Comparison of ENCODE assay signal across 9 cellular contexts in the genomic region with DNA sequence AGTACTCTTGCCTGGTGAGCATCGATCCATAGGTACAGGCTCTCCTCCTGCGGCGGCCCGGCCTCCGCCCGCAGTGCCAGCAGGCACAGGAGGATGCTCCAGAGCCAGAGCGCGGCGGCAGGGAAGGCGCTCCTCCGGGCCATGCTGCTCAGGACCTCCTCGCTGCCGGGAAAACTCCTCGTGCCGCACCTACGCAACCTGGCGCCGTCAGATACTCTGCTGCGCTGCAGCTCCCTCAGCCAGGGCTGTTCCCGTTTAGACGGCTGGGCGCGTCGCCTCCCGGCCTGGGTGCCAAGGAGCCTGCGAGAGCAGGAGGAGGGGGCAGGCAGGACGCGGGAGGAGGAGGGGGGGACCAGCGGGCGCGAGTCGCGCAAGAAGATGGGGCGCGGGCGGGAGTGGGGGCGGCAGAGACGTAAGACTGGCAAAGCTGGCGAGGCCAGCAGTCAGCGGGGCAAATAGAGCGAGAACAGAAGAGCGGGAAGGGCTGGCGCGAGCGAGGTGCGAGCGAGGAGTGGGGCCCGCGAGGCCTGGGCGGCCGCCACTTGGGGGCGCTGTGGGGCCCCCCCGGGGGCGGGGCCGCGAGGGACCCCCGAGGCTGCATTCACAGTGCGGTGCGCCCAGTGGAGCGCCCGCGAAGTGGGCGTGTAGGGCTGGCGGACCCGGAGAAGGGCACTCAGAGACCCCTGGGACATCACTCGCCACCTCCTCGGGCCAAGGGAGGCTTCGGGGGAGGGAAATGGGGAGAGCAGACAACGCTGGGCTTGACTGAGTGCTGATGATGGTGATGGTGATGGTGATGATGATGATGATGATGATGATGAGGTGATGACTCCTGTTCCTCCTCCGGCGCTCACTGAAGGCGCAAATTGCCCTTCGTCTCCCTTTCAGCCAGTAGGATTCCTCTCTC. TPM values are rescaled to one million over a fixed set of nuclear protein-coding genes. Genes with fewer than 3 reads are reported as not detected.
DNase-seq lines count a peak whose midpoint lies in the region; ATAC-seq and TF ChIP-seq lines count a peak whose summit lies in the region.
"Had no signal": no experiment of that assay in that cellular context is flagged by ENCODE, and none has a peak within 500 bp of the region (broad histone marks: within the 10 kb centered on the region; RNA-seq: fewer than 3 reads in every experiment).

A gene with protein sequence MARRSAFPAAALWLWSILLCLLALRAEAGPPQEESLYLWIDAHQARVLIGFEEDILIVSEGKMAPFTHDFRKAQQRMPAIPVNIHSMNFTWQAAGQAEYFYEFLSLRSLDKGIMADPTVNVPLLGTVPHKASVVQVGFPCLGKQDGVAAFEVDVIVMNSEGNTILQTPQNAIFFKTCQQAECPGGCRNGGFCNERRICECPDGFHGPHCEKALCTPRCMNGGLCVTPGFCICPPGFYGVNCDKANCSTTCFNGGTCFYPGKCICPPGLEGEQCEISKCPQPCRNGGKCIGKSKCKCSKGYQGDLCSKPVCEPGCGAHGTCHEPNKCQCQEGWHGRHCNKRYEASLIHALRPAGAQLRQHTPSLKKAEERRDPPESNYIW (minus strand): TSS at position 257 of the 907 bp plus-strand sequence. CDS start 114 bp downstream, at position 143.

- peak; percentile 43 for TF ChIP-seq CTCF in MCF 10A (IDR thresholded peaks at IDR 0.05; ENCODE audit: unreplicated experiment)

- H3K27me3 Mint-ChIP-seq in MCF 10A (ENCODE audit: insufficient read depth, unreplicated experiment), result peaks cover 68% of the 10 kb centered on the region

- CTCF ChIA-PET in HEK293T (lab: Yijun Ruan, JAX) (interaction anchor here (1.0 to 1.9 kb wide), 3 partner anchors 9 to 231 kb away, joined by 3 to 4 read pairs (median 3); no protein-coding TSS in a partner anchor), MCF 10A (lab: Yijun Ruan, JAX) (interaction anchor here (0.7 to 6.9 kb wide), 6 partner anchors 13 to 315 kb away, joined by 3 to 86 read pairs (median 4); no protein-coding TSS in a partner anchor)

- H3K4me3 Mint-ChIP-seq in MCF 10A (ENCODE audit: unreplicated experiment), result no peak within 1 kb of the TSS

- ATAC-seq in stimulated activated naive CD8-positive, alpha-beta T cell treated with anti-CD3 and anti-CD28 coated beads, Interleukin-15, Interleukin-2, amounts not matched to agents 100 U/mL and 50 U/mL, for 24 hours, result peak; percentile 75
- ATAC-seq in HG03108 (IDR thresholded peaks at IDR 0.05; ENCODE audit: unreplicated experiment), result no peak

- no peaks in the 10 kb centered on the region for H3K36me3 Mint-ChIP-seq in MCF 10A (ENCODE audit: insufficient read depth, unreplicated experiment)

- intact Hi-C loops in MCF 10A (cut with micrococcal nuclease), result loop anchor here (5.0 kb wide), 1 partner anchor 111 kb away; no protein-coding TSS in a partner anchor

- POLR2A ChIA-PET in HEK293T (lab: Yijun Ruan, JAX) (interaction anchor here (1.0 kb wide), 1 partner anchor 48 kb away, joined by 4 read pairs; a partner anchor contains a TSS), MCF 10A (lab: Yijun Ruan, JAX) (no interaction called here)

- BruUV-seq in MCF 10A (replicated peaks; lab: Mats Ljungman, UMichigan), result no TSS peak

- no peaks in the 10 kb centered on the region for H3K4me1 Mint-ChIP-seq in MCF 10A (ENCODE audit: insufficient read depth, unreplicated experiment)

- H3K9me3 Mint-ChIP-seq in MCF 10A (ENCODE audit: unreplicated experiment), result no peaks in the 10 kb centered on the region

- no peak within 1 kb of the TSS for H3K27ac Mint-ChIP-seq in MCF 10A (ENCODE audit: low read depth, unreplicated experiment)

- DNase-seq in Daoy (ENCODE audit: low read depth) (peak; percentile 51), HEK293T (ENCODE audit: extremely low spot score) (peak; percentile 47), NCI-H748 treated with DMSO at 0.1 percent for 48 hours (lab: John Stamatoyannopoulos, UW) (peak; percentile 45), MCF 10A (ENCODE audit: unreplicated experiment) (no peak), kidney tubule cell (ENCODE audit: low spot score) (peak; percentile 29), inferior parietal cortex (ENCODE audit: extremely low spot score) (no peak)
- DNase-seq in stimulated activated naive CD8-positive, alpha-beta T cell treated with anti-CD3 and anti-CD28 coated beads, Interleukin-15, Interleukin-2, amounts not matched to agents 100 U/mL and 50 U/mL, for 24 hours, result peak; percentile 49

TF ChIP-seq in HEK293T, 16 proteins besides CTCF, POLR2A, EP300 and RAD21:
- 0 out of 2 replicates have a peak, but pooled peaks have one; percentile 12 for TF ChIP-seq L3MBTL2 (conservative IDR thresholded peaks at IDR 0.05)
- TF ChIP-seq HDGF (IDR thresholded peaks at IDR 0.05; ENCODE audit: borderline replicate concordance), result no peak

RNA-seq across cellular contexts. Expression of the gene that starts here (rescaled TPM):
- total RNA-seq in Daoy (2014; rRNA removed; shearing (Covaris generic)), result 0.29 TPM in 1 of 2 replicates, not detected in the other
- total RNA-seq in MCF 10A (2022), result not detected in 2 replicates
- total RNA-seq: RPMI7951 had no signal

Comparison
In these comparisons a context has a peak if more than half of its experiments do, and no peak if none do; other contexts are left out.
1. Peak in DNase-seq in Daoy; RNA of the gene not detected or under 1 TPM.
2. DNase-seq: peak in HEK293T (single experiment), NCI-H748 treated with DMSO at 0.1 percent for 48 hours (single experiment), kidney tubule cell (single experiment) and stimulated activated naive CD8-positive, alpha-beta T cell treated with anti-CD3 and anti-CD28 coated beads, Interleukin-15, Interleukin-2, amounts not matched to agents 100 U/mL and 50 U/mL, for 24 hours (single experiment); none in MCF 10A (single experiment) and inferior parietal cortex (single experiment).